ENCODE assay signal across 19 cellular contexts in genomic region chr13:48315981-48316380, GRCh38.
"Had no signal": no experiment of that assay in that cellular context is flagged by ENCODE, and none has a peak within 500 bp of the region (broad histone marks: within the 10 kb centered on the region; RNA-seq: fewer than 3 reads in every experiment).

No MANE protein-coding gene starts in this region.

- H3K9me3 Mint-ChIP-seq: activated naive CD4-positive, alpha-beta T cell treated with anti-CD3 and anti-CD28 coated beads, Interleukin-2, amount 10 ng/mL, durations not matched to agents 7 days and 5 days; type B pancreatic cell had no signal

- H3K4me3 ChIP-seq: coronary artery, lower lobe of right lung, neural progenitor cell, spleen, thoracic aorta, vagina had no signal

- H3K4me1 Mint-ChIP-seq: brain, neural progenitor cell had no signal

- H3K4me2 ChIP-seq: neural progenitor cell had no signal

- DNase-seq: activated CD4-positive, alpha-beta T cell treated with anti-CD3 and anti-CD28 coated beads for 4 hours; activated CD4-positive, alpha-beta T cell treated with anti-CD3 and anti-CD28 coated beads, Interleukin-2, amount 50 U/mL, for 48 hours; activated CD4-positive, CD25-positive, alpha-beta regulatory T cell; activated CD8-positive, alpha-beta memory T cell treated with anti-CD3 and anti-CD28 coated beads, Interleukin-2, amount 50 U/mL, for 48 hours; activated effector memory CD4-positive, alpha-beta T cell treated with anti-CD3 and anti-CD28 coated beads, Interleukin-2, amount 50 U/mL, for 16 hours; activated naive CD4-positive, alpha-beta T cell treated with anti-CD3 and anti-CD28 coated beads, Interleukin-2, amount 10 ng/mL, durations not matched to agents 7 days and 5 days; activated T-cell treated with anti-CD3 and anti-CD28 coated beads, Interleukin-2, amount 50 U/mL, for 48 hours; anterior cingulate cortex; foreskin keratinocyte; lower lobe of right lung; naive thymus-derived CD4-positive, alpha-beta T cell; spleen; stimulated activated CD4-positive, alpha-beta T cell treated with anti-CD3 and anti-CD28 coated beads, Interleukin-4, amount 100 ng/mL, for 1 hour had no signal

- H3K27me3 ChIP-seq: foreskin keratinocyte, neural progenitor cell, vagina had no signal

- H3K27ac ChIP-seq: coronary artery, foreskin keratinocyte, lower lobe of right lung, neural progenitor cell, thoracic aorta, vagina had no signal

- H2AFZ ChIP-seq: neural progenitor cell had no signal

- H3K9me3 ChIP-seq: lower lobe of right lung, thoracic aorta, vagina had no signal

- H3K27ac Mint-ChIP-seq: activated naive CD4-positive, alpha-beta T cell treated with anti-CD3 and anti-CD28 coated beads, Interleukin-2, amount 10 ng/mL, durations not matched to agents 7 days and 5 days; neural progenitor cell; type B pancreatic cell had no signal

- H3K9ac ChIP-seq: neural progenitor cell had no signal

- ATAC-seq: foreskin keratinocyte; lower lobe of right lung; naive thymus-derived CD4-positive, alpha-beta T cell had no signal

- H3K27me3 Mint-ChIP-seq: brain, type B pancreatic cell had no signal

- H3K4me1 ChIP-seq: foreskin keratinocyte, lower lobe of right lung, neural progenitor cell had no signal

- H3K4me3 Mint-ChIP-seq: activated naive CD4-positive, alpha-beta T cell treated with anti-CD3 and anti-CD28 coated beads, Interleukin-2, amount 10 ng/mL, durations not matched to agents 7 days and 5 days; brain; neural progenitor cell; type B pancreatic cell had no signal

- H3K36me3 ChIP-seq: neural progenitor cell, thoracic aorta had no signal
